8 cellular contexts compared by ENCODE assay signal in genomic region chr10:63630085-63630927, GRCh38.
A peak's percentile ranks its signal among the peaks of the same experiment; 100 is the strongest.
DNase-seq lines count a peak whose midpoint lies in the region; ATAC-seq and TF ChIP-seq lines count a peak whose summit lies in the region.

No MANE protein-coding gene starts in this region.

- H3K27ac Mint-ChIP-seq in progenitor cell of endocrine pancreas, result peak overlapping the region; percentile 97

- H3K9me3 Mint-ChIP-seq in progenitor cell of endocrine pancreas (ENCODE audit: low read depth), result no peaks in the 10 kb centered on the region

- TF ChIP-seq POLR2A in adrenal gland (IDR thresholded peaks at IDR 0.05), result peak; percentile 69 to 73

- H3K27me3 ChIP-seq in adrenal gland (no peaks in the 10 kb centered on the region), left ventricle myocardium inferior (ENCODE audit: low read depth) (no peaks in the 10 kb centered on the region)

- H3K27ac ChIP-seq in adrenal gland (peak overlapping the region; percentile 93 to 99 (median 96)), left ventricle myocardium inferior (replicated peaks) (peak overlapping the region; percentile 100)

- H3K4me3 ChIP-seq in GM12865 (ENCODE audit: low read depth, low read length), result peak overlapping the region; percentile 96
- H3K4me3 ChIP-seq in adrenal gland, result peak overlapping the region; percentile 40 to 74 (median 65)
- H3K4me3 ChIP-seq in left ventricle myocardium inferior, result peak overlapping the region; percentile 68

- no peaks in the 10 kb centered on the region for H3K36me3 ChIP-seq in adrenal gland (replicated peaks in 1 of 2)
- H3K36me3 ChIP-seq in left ventricle myocardium inferior, result no peaks in the 10 kb centered on the region

- DNase-seq in GM12865 (ENCODE audit: low read depth), result peak; percentile 91
- peak; percentile 83 for DNase-seq in NCI-H1048 (lab: John Stamatoyannopoulos, UW)
- peak; percentile 59 for DNase-seq in T follicular helper cell (ENCODE audit: low read depth)
- DNase-seq in adrenal gland, result peak; percentile 87 to 93 (median 89)
- DNase-seq in left ventricle myocardium inferior, result peak; percentile 93
- DNase-seq in progenitor cell of endocrine pancreas (ENCODE audit: low spot score, unreplicated experiment), result peak; percentile 72
- peak; percentile 90 for DNase-seq in ureter (ENCODE audit: low spot score)

- TF ChIP-seq CTCF in GM12865 (IDR thresholded peaks at IDR 0.05; ENCODE audit: insufficient read depth, low read depth, low read length, missing control alignments), result no peak
- no peak for TF ChIP-seq CTCF in adrenal gland (IDR thresholded peaks at IDR 0.05)
- no peak for TF ChIP-seq CTCF in left ventricle myocardium inferior (IDR thresholded peaks at IDR 0.05; ENCODE audit: borderline replicate concordance)
- TF ChIP-seq CTCF in progenitor cell of endocrine pancreas (IDR thresholded peaks at IDR 0.05; ENCODE audit: unreplicated experiment), result no peak

- H3K4me1 ChIP-seq in adrenal gland (replicated peaks in 1 of 2) (peaks cover 5 to 25% of the 10 kb centered on the region in 2 donors), left ventricle myocardium inferior (peaks cover 53% of the 10 kb centered on the region)

- H3K9me3 ChIP-seq in adrenal gland (replicated peaks in 1 of 3), result no peaks in the 10 kb centered on the region
- H3K9me3 ChIP-seq in left ventricle myocardium inferior (replicated peaks), result no peaks in the 10 kb centered on the region

- H3K27me3 Mint-ChIP-seq in progenitor cell of endocrine pancreas, result peaks cover 14% of the 10 kb centered on the region

- no peaks in the 10 kb centered on the region for H3K36me3 Mint-ChIP-seq in progenitor cell of endocrine pancreas (ENCODE audit: insufficient read depth)

- ATAC-seq in HG02610 (IDR thresholded peaks at IDR 0.05; ENCODE audit: unreplicated experiment), result peak; percentile 65

- peaks cover 24% of the 10 kb centered on the region for H3K4me1 Mint-ChIP-seq in progenitor cell of endocrine pancreas (ENCODE audit: low read depth)

- H3K4me3 Mint-ChIP-seq in progenitor cell of endocrine pancreas (ENCODE audit: low read depth), result peak overlapping the region; percentile 93

- 0 to 1% (median 0%) methylated on average over 10 to 69 of the region's 69 CpGs; no CpG with 5 or more reads in 1 of the 4 donors for WGBS in adrenal gland, 4 donors

- intact Hi-C loops in adrenal gland (cut with DNase I), result loop anchor here (5.0 to 10.0 kb wide), 3 partner anchors 84 to 466 kb away; no protein-coding TSS in a partner anchor
- intact Hi-C loops in left ventricle myocardium inferior (cut with micrococcal nuclease), result no loop called here

Comparison
In these comparisons a context has a peak if more than half of its experiments do, and no peak if none do; other contexts are left out.
1. Peak in every context shown above with its lines: DNase-seq, ATAC-seq, H3K4me3 ChIP-seq and H3K27ac ChIP-seq.